23 cellular contexts compared by ENCODE assay signal in genomic region chrX:97016106-97016505, GRCh38.
DNase-seq lines count a peak whose midpoint lies in the region; ATAC-seq, FAIRE-seq and TF ChIP-seq lines count a peak whose summit lies in the region.
"Had no signal": no experiment of that assay in that cellular context is flagged by ENCODE, and none has a peak within 500 bp of the region (broad histone marks: within the 10 kb centered on the region; RNA-seq: fewer than 3 reads in every experiment).

No MANE protein-coding gene starts in this region.

- POLR2A ChIA-PET in GM12878 (lab: Charles Lee), result no interaction called here

- no peak overlapping the region for H4K91ac ChIP-seq in H9 (ENCODE audit: insufficient read length, low read depth, low read length)

- H3T11ph ChIP-seq in H9 (ENCODE audit: low read length), result no peak overlapping the region

- no peak overlapping the region for H2BK120ac ChIP-seq in H9 (ENCODE audit: low read depth, low read length, poor library complexity, severe bottlenecking)

- H3K36me3 Mint-ChIP-seq in H9 (ENCODE audit: insufficient read depth in 1 of 3, low read depth in 3 of 3), result no peaks in the 10 kb centered on the region
- H3K36me3 Mint-ChIP-seq: mesothelial cell of epicardium; natural killer cell; stimulated activated effector memory CD8-positive, alpha-beta T cell treated with anti-CD3 and anti-CD28 coated beads, Interleukin-12 subunit alpha, Interleukin-12 subunit beta, amount 100 ng/mL, for 72 hours; WTC11 had no signal

- intact Hi-C loops in GM12878 (cut with micrococcal nuclease; ENCODE audit: unreplicated experiment), result no loop called here
- intact Hi-C loops in kidney (cut with DNase I), result no loop called here
- intact Hi-C loops in heart right ventricle (cut with DNase I), result no loop called here
- intact Hi-C loops in Right ventricle myocardium inferior (cut with DNase I), result no loop called here

- no peak overlapping the region for H3K4me3 Mint-ChIP-seq in H9
- H3K4me3 Mint-ChIP-seq: activated CD8-positive, alpha-beta T cell treated with anti-CD3 and anti-CD28 coated beads, Interleukin-2, amount 10 ng/mL, durations not matched to agents 7 days and 5 days; activated T-cell treated with anti-CD3 and anti-CD28 coated beads, Interleukin-2, amount 50 U/mL, for 4 hours; CD8-positive, alpha-beta memory T cell; mesothelial cell of epicardium; natural killer cell; stimulated activated effector memory CD8-positive, alpha-beta T cell treated with anti-CD3 and anti-CD28 coated beads, Interleukin-12 subunit alpha, Interleukin-12 subunit beta, amount 100 ng/mL, for 72 hours; WTC11 had no signal

- CTCF ChIA-PET in GM12878 (lab: Yijun Ruan, JAX), result no interaction called here

- BruUV-seq in GM12878 (replicated peaks; lab: Mats Ljungman, UMichigan), result no TSS peak

- H3K27me3 ChIP-seq in H9 (ENCODE audit: insufficient read depth, low read length) (no peaks in the 10 kb centered on the region), GM12878 (replicated peaks in 1 of 2; ENCODE audit: control insufficient read depth in 2 of 2, insufficient read depth in 2 of 2, low read length in 1 of 2) (no peaks in the 10 kb centered on the region), heart right ventricle (no peaks in the 10 kb centered on the region)

- H3K23ac ChIP-seq in H9 (ENCODE audit: insufficient read length, low read depth, low read length), result no peak overlapping the region

- no peak overlapping the region for H3K18ac ChIP-seq in H9 (ENCODE audit: insufficient read length, low read depth, low read length)

- H3K4me3 ChIP-seq in GM12878 (no peak overlapping the region), kidney (ENCODE audit: low read length in 2 of 2) (no peak overlapping the region), heart right ventricle (no peak overlapping the region)
- H3K4me3 ChIP-seq: prostate gland, SK-N-MC had no signal

- H3K36me3 ChIP-seq in GM12878 (ENCODE audit: control insufficient read depth in 2 of 2, insufficient read depth in 2 of 2, low read length in 1 of 2) (no peaks in the 10 kb centered on the region), kidney (ENCODE audit: control insufficient read depth in 1 of 2, insufficient read depth in 2 of 2, low read length in 2 of 2) (no peaks in the 10 kb centered on the region), heart right ventricle (no peaks in the 10 kb centered on the region)
- H3K36me3 ChIP-seq: prostate gland had no signal

- no peak overlapping the region for H2AFZ ChIP-seq in H9 (ENCODE audit: low read length)
- no peak overlapping the region for H2AFZ ChIP-seq in GM12878 (ENCODE audit: control insufficient read depth, low read depth, low read length)

- no peak overlapping the region for H3K56ac ChIP-seq in H9 (ENCODE audit: insufficient read length, low read depth, low read length)

- no peaks in the 10 kb centered on the region for H3K9me3 Mint-ChIP-seq in H9
- H3K9me3 Mint-ChIP-seq: activated T-cell treated with anti-CD3 and anti-CD28 coated beads, Interleukin-2, amount 50 U/mL, for 4 hours; CD8-positive, alpha-beta memory T cell; mesothelial cell of epicardium; natural killer cell; stimulated activated effector memory CD8-positive, alpha-beta T cell treated with anti-CD3 and anti-CD28 coated beads, Interleukin-12 subunit alpha, Interleukin-12 subunit beta, amount 100 ng/mL, for 72 hours; WTC11 had no signal

- no peak for ATAC-seq in GM12878
- no peak for ATAC-seq in heart right ventricle
- ATAC-seq in Right ventricle myocardium inferior, result no peak
- ATAC-seq: activated CD8-positive, alpha-beta T cell treated with anti-CD3 and anti-CD28 coated beads, Interleukin-2, amount 10 ng/mL, durations not matched to agents 7 days and 5 days; activated T-cell treated with anti-CD3 and anti-CD28 coated beads, Interleukin-2, amount 50 U/mL, for 4 hours; left cardiac atrium; natural killer cell; Panc1; stimulated activated effector memory CD8-positive, alpha-beta T cell treated with anti-CD3 and anti-CD28 coated beads, Interleukin-12 subunit alpha, Interleukin-12 subunit beta, amount 100 ng/mL, for 72 hours; WTC11 had no signal

- no peak overlapping the region for H2AK5ac ChIP-seq in H9 (ENCODE audit: insufficient read length, low read length)

- no peaks in the 10 kb centered on the region for H3K27me3 Mint-ChIP-seq in H9 (ENCODE audit: low read depth)

- no peak overlapping the region for H2BK20ac ChIP-seq in H9 (ENCODE audit: low read depth, low read length, poor library complexity, severe bottlenecking)

- H4K5ac ChIP-seq in H9 (ENCODE audit: insufficient read length, low read depth, low read length), result no peak overlapping the region

- H3K4me1 Mint-ChIP-seq in H9, result peaks cover 5 to 6% of the 10 kb centered on the region in 2 experiments; a peak in 3 of 4 replicates
- H3K4me1 Mint-ChIP-seq: CD8-positive, alpha-beta memory T cell; mesothelial cell of epicardium; stimulated activated effector memory CD8-positive, alpha-beta T cell treated with anti-CD3 and anti-CD28 coated beads, Interleukin-12 subunit alpha, Interleukin-12 subunit beta, amount 100 ng/mL, for 72 hours had no signal

- FAIRE-seq in GM12878 (lab: Jason Lieb, UNC) (no peak), kidney (lab: Jason Lieb, UNC) (peak; percentile 42)

- H3K23me2 ChIP-seq in H9 (ENCODE audit: insufficient read length, low read depth, low read length, poor library complexity, severe bottlenecking), result peaks cover under 1% of the 10 kb centered on the region

- peak; percentile 46 for TF ChIP-seq RAD21 in GM12878 (IDR thresholded peaks at IDR 0.05; ENCODE audit: insufficient read depth, low read depth, low read length)

- H3K79me1 ChIP-seq in H9 (ENCODE audit: insufficient read depth, low read depth, low read length, poor library complexity, severe bottlenecking), result no peaks in the 10 kb centered on the region

- H3K4me2 ChIP-seq in H9 (ENCODE audit: insufficient read depth, insufficient read length, low read length) (no peak overlapping the region), GM12878 (ENCODE audit: control insufficient read depth, insufficient read depth) (no peak overlapping the region)

- no peak overlapping the region for H3K14ac ChIP-seq in H9 (ENCODE audit: insufficient read depth, low read length)

- SMC1A ChIA-PET in GM12878 (lab: Charles Lee; ENCODE audit: uncharacterized antibody, unreplicated experiment), result no interaction called here

- TF ChIP-seq POLR2A in GM12878 (IDR thresholded peaks at IDR 0.05; ENCODE audit: low read depth, low read length), result no peak

- RAD21 ChIA-PET in GM12878 (lab: Charles Lee; ENCODE audit: unreplicated experiment), result no interaction called here

- in situ Hi-C loops in GM12878 (cut with MboI), result no loop called here

- WGBS in H9 (ENCODE audit: extremely low coverage, insufficient read length, low lambda C conversion rate), result no CpG with 5 or more reads among the region's 2 CpGs
- 36% methylated on average over 2 of the region's 2 CpGs for WGBS in GM12878 (ENCODE audit: insufficient coverage, insufficient replicate concordance, low lambda C conversion rate, missing lambda C conversion rate)
- WGBS in heart right ventricle, 2 donors, result 72 to 77% methylated on average over 2 of the region's 2 CpGs

- H2BK15ac ChIP-seq in H9 (ENCODE audit: low read depth, low read length), result no peak overlapping the region

- H3K27ac Mint-ChIP-seq in H9, result peak overlapping the region in 1 of 3 experiments; percentile 58; a peak in 1 of 7 replicates
- H3K27ac Mint-ChIP-seq: activated CD8-positive, alpha-beta T cell treated with anti-CD3 and anti-CD28 coated beads, Interleukin-2, amount 10 ng/mL, durations not matched to agents 7 days and 5 days; CD8-positive, alpha-beta memory T cell; mesothelial cell of epicardium; natural killer cell; stimulated activated effector memory CD8-positive, alpha-beta T cell treated with anti-CD3 and anti-CD28 coated beads, Interleukin-12 subunit alpha, Interleukin-12 subunit beta, amount 100 ng/mL, for 72 hours; WTC11 had no signal

- H2BK12ac ChIP-seq in H9 (ENCODE audit: insufficient read length, low read depth, low read length), result no peak overlapping the region

- H4K20me1 ChIP-seq in H9 (ENCODE audit: control insufficient read depth, insufficient read depth, insufficient read length) (no peaks in the 10 kb centered on the region), GM12878 (ENCODE audit: control insufficient read depth, insufficient read depth) (no peaks in the 10 kb centered on the region)

- no peaks in the 10 kb centered on the region for H3K79me2 ChIP-seq in H9 (ENCODE audit: insufficient read depth, low read length)
- no peaks in the 10 kb centered on the region for H3K79me2 ChIP-seq in GM12878 (ENCODE audit: control insufficient read depth, insufficient read depth, low read length)

- DNase-seq in AG09319 (ENCODE audit: extremely low read depth, low read depth) (no peak), H9 (no peak), GM12878 (ENCODE audit: low read depth, low spot score) (no peak), kidney (no peak), COLO829 (ENCODE audit: low spot score) (no peak), heart right ventricle (no peak), Right ventricle myocardium inferior (ENCODE audit: missing footprints) (no peak), NCI-H1048 (lab: John Stamatoyannopoulos, UW) (no peak)
- DNase-seq: activated CD8-positive, alpha-beta T cell treated with anti-CD3 and anti-CD28 coated beads, Interleukin-2, amount 10 ng/mL, durations not matched to agents 7 days and 5 days; activated naive CD4-positive, alpha-beta T cell treated with Interleukin-2 at 50 U/mL for 16 hours; activated T-cell treated with anti-CD3 and anti-CD28 coated beads, Interleukin-2, amount 50 U/mL, for 4 hours; anterior cingulate cortex; caudate nucleus; CD8-positive, alpha-beta memory T cell; left cardiac atrium; natural killer cell; NCI-H82 had no signal

- H3K4me1 ChIP-seq in H9 (ENCODE audit: insufficient read depth, low read length), result no peaks in the 10 kb centered on the region
- H3K4me1 ChIP-seq in GM12878 (ENCODE audit: control insufficient read depth, insufficient read depth, low read length), result no peaks in the 10 kb centered on the region
- no peaks in the 10 kb centered on the region for H3K4me1 ChIP-seq in kidney (ENCODE audit: control insufficient read depth in 1 of 2, insufficient read depth in 1 of 2, low read depth in 1 of 2, low read length in 2 of 2)
- H3K4me1 ChIP-seq in heart right ventricle, result no peaks in the 10 kb centered on the region
- H3K4me1 ChIP-seq: prostate gland had no signal

- H3K27ac ChIP-seq in H9 (ENCODE audit: insufficient read length, low read depth, low read length), result no peak overlapping the region
- H3K27ac ChIP-seq in GM12878 (ENCODE audit: control insufficient read depth, insufficient read depth), result no peak overlapping the region
- no peak overlapping the region for H3K27ac ChIP-seq in kidney (ENCODE audit: low read depth in 2 of 2, low read length in 2 of 2)
- H3K27ac ChIP-seq in heart right ventricle, result no peak overlapping the region
- H3K27ac ChIP-seq: prostate gland, SK-N-MC had no signal

- no peak overlapping the region for H3K4ac ChIP-seq in H9 (ENCODE audit: low read depth, low read length)

- no peak overlapping the region for H4K8ac ChIP-seq in H9 (replicated peaks; ENCODE audit: insufficient read length, low read depth, low read length)

- H2BK5ac ChIP-seq in H9 (ENCODE audit: insufficient read length, low read length), result no peak overlapping the region

- peak; percentile 4 for TF ChIP-seq CTCF in AG09319 (IDR thresholded peaks at IDR 0.05; ENCODE audit: low read depth, low read length)
- TF ChIP-seq CTCF in H9 (conservative IDR thresholded peaks at IDR 0.05), result peak; percentile 42; the same call in 2 of the 3 replicates
- 0 out of 6 replicates have a peak, but pooled peaks of 1 of the 3 experiments have one; percentile 6 for TF ChIP-seq CTCF in GM12878 (IDR thresholded peaks at IDR 0.05 in 2 of 3, conservative IDR thresholded peaks at IDR 0.05 in 1 of 3; ENCODE audit: control insufficient read depth in 2 of 3, extremely low read depth in 1 of 3, insufficient read depth in 1 of 3, low read depth in 3 of 3, low read length in 3 of 3)
- no peak for TF ChIP-seq CTCF in kidney (IDR thresholded peaks at IDR 0.05; ENCODE audit: borderline replicate concordance, extremely low read depth, insufficient read depth)
- no peak for TF ChIP-seq CTCF in heart right ventricle (IDR thresholded peaks at IDR 0.05)

- H3K9ac ChIP-seq in H9 (ENCODE audit: extremely low read depth, insufficient read length, low read length) (no peak overlapping the region), GM12878 (ENCODE audit: control insufficient read depth, insufficient read depth, low read length) (no peak overlapping the region), kidney (ENCODE audit: low read length in 2 of 2) (no peak overlapping the region)

- TF ChIP-seq EP300 in GM12878 (IDR thresholded peaks at IDR 0.05; ENCODE audit: borderline replicate concordance in 1 of 2, control insufficient read depth in 1 of 2, low read depth in 2 of 2, low read length in 2 of 2), result no peak

- no peaks in the 10 kb centered on the region for H3K9me3 ChIP-seq in H9 (ENCODE audit: control insufficient read depth, low read depth, low read length)
- H3K9me3 ChIP-seq in GM12878 (replicated peaks; ENCODE audit: control insufficient read depth, insufficient read depth, low read length), result no peaks in the 10 kb centered on the region
- no peaks in the 10 kb centered on the region for H3K9me3 ChIP-seq in kidney (ENCODE audit: control insufficient read depth in 1 of 2, low read length in 2 of 2)
- H3K9me3 ChIP-seq in heart right ventricle, result no peaks in the 10 kb centered on the region
- H3K9me3 ChIP-seq: prostate gland had no signal

Comparison
In these comparisons a context has a peak if more than half of its experiments do, and no peak if none do; other contexts are left out.
1. CTCF ChIP-seq: peak in AG09319 (single experiment) and H9 (single experiment); none in kidney (single experiment) and heart right ventricle (0 of 9).